In the genomic region with DNA sequence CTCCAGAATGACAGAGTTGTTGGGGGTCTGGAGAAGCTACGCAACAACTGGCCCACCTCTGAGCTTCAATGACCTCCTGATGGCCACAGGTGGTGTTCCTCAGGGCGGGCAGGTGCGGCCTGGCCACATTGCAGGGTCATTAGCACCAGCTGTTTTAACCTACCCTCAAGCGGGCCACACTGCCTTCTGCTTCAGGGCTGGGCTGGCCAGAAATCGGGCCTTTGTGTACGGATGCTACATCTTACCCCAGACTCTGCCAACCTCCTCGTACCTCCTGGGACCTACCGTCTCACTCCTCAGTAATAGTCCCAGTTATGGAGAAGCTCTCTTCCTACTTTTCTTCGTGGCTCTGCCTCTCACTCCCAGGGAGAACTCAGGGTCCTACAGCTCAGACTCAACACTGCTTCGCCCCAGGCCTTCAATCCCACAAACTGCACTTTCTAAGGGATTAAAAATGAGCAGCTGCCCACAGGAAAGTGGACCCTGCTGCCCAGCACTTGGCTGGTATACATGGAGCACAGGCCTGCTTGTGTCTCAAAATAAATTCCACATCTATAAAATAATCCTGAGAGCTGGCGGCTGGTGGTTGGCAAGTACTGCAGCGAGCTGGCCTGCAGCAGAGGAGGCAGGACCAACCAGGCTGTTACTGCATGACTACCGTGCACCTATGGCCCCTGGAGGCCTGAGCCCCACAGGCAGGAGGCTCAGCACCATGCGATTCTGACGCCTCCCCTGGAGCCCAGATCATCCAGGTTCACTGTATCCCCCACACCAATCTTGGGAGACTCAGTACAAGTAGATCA, we compare ENCODE assay signal across 24 cellular contexts.
DNase-seq lines count a peak whose midpoint lies in the region; ATAC-seq and TF ChIP-seq lines count a peak whose summit lies in the region.
"Had no signal": no experiment of that assay in that cellular context is flagged by ENCODE, and none has a peak within 500 bp of the region (broad histone marks: within the 10 kb centered on the region; RNA-seq: fewer than 3 reads in every experiment).

No MANE protein-coding gene starts in this region.

- H2BK120ac ChIP-seq in H9 (ENCODE audit: low read depth, low read length, poor library complexity, severe bottlenecking) (no peak overlapping the region), neuronal stem cell (ENCODE audit: low read depth, low read length) (no peak overlapping the region)

- H3K4me3 ChIP-seq in ascending aorta: no peak overlapping the region
- H3K4me3 ChIP-seq in neuronal stem cell (ENCODE audit: low read length in 2 of 2): no peak overlapping the region
- H3K4me3 ChIP-seq: A549, K562, MG63 had no signal

- no peaks in the 10 kb centered on the region for H3K36me3 ChIP-seq in ascending aorta
- H3K36me3 ChIP-seq in neuronal stem cell (replicated peaks in 1 of 2; ENCODE audit: control insufficient read depth in 2 of 2, insufficient read depth in 2 of 2, low read length in 2 of 2): no peaks in the 10 kb centered on the region
- H3K36me3 ChIP-seq: MG63 had no signal

- H3K18ac ChIP-seq in H9 (ENCODE audit: insufficient read length, low read depth, low read length): no peak overlapping the region
- peak overlapping the region; percentile 50 for H3K18ac ChIP-seq in neuronal stem cell (ENCODE audit: low read length)

- peaks cover 0 to 5% (median 4%) of the 10 kb centered on the region in 3 experiments; a peak in 4 of 7 replicates for H3K36me3 Mint-ChIP-seq in H9 (ENCODE audit: insufficient read depth in 1 of 3, low read depth in 3 of 3)
- H3K36me3 Mint-ChIP-seq: CD14-positive monocyte had no signal

- H3K27me3 ChIP-seq in H9 (ENCODE audit: insufficient read depth, low read length) (no peaks in the 10 kb centered on the region), ascending aorta (no peaks in the 10 kb centered on the region), neuronal stem cell (ENCODE audit: control insufficient read depth in 3 of 3, insufficient read depth in 3 of 3, low read depth in 1 of 3, low read length in 3 of 3) (no peaks in the 10 kb centered on the region)
- H3K27me3 ChIP-seq: MG63 had no signal

- no peaks in the 10 kb centered on the region for H3K23me2 ChIP-seq in H9 (ENCODE audit: insufficient read length, low read depth, low read length, poor library complexity, severe bottlenecking)

- TF ChIP-seq CTCF in H9 (conservative IDR thresholded peaks at IDR 0.05) (no peak), ascending aorta (IDR thresholded peaks at IDR 0.05) (no peak)

- H3K27ac ChIP-seq in H9 (ENCODE audit: insufficient read length, low read depth, low read length) (no peak overlapping the region), ascending aorta (peak overlapping the region; percentile 2 to 38), neuronal stem cell (replicated peaks; ENCODE audit: low read length) (no peak overlapping the region)
- H3K27ac ChIP-seq: A549, HL-60 had no signal

- H3K4ac ChIP-seq in H9 (ENCODE audit: low read depth, low read length): no peak overlapping the region
- no peak overlapping the region for H3K4ac ChIP-seq in neuronal stem cell (ENCODE audit: low read length)

- no peaks in the 10 kb centered on the region for H4K20me1 ChIP-seq in H9 (ENCODE audit: control insufficient read depth, insufficient read depth, insufficient read length)

- H3K4me1 Mint-ChIP-seq in H9: peaks cover 41 to 42% of the 10 kb centered on the region in 2 experiments
- H3K4me1 Mint-ChIP-seq: B cell had no signal

- H3K23ac ChIP-seq in H9 (ENCODE audit: insufficient read length, low read depth, low read length) (no peak overlapping the region), neuronal stem cell (ENCODE audit: low read depth, low read length, poor library complexity) (no peak overlapping the region)

- no peak overlapping the region for H2AK5ac ChIP-seq in H9 (ENCODE audit: insufficient read length, low read length)
- H2AK5ac ChIP-seq in neuronal stem cell (ENCODE audit: low read depth, low read length): peak overlapping the region; percentile 29

- peaks cover 2% of the 10 kb centered on the region for H3K27me3 Mint-ChIP-seq in H9 (ENCODE audit: low read depth)

- ATAC-seq in left ventricle myocardium superior (peak; percentile 71), HG02840 (IDR thresholded peaks at IDR 0.05; ENCODE audit: low FRiP score, unreplicated experiment) (no peak)
- ATAC-seq: A549, HepG2, K562 had no signal

- H2BK12ac ChIP-seq in H9 (ENCODE audit: insufficient read length, low read depth, low read length) (no peak overlapping the region), neuronal stem cell (ENCODE audit: low read length) (no peak overlapping the region)

- H3K4me1 ChIP-seq in H9 (ENCODE audit: insufficient read depth, low read length) (peaks cover 11% of the 10 kb centered on the region; the same call in 1 of the 2 replicates), ascending aorta (no peaks in the 10 kb centered on the region), neuronal stem cell (ENCODE audit: control insufficient read depth in 2 of 2, insufficient read depth in 1 of 2, low read depth in 1 of 2, low read length in 2 of 2) (peaks cover 4 to 18% of the 10 kb centered on the region in 2 donors)
- H3K4me1 ChIP-seq: A549 had no signal

- no peak overlapping the region for H3K56ac ChIP-seq in H9 (ENCODE audit: insufficient read length, low read depth, low read length)

- H3K9me3 Mint-ChIP-seq in H9: peaks cover 0 to 3% of the 10 kb centered on the region in 2 experiments; a peak in 3 of 5 replicates

- H4K5ac ChIP-seq in H9 (ENCODE audit: insufficient read length, low read depth, low read length): no peak overlapping the region

- H3K4me3 Mint-ChIP-seq in H9: no peak overlapping the region
- H3K4me3 Mint-ChIP-seq: B cell, CD14-positive monocyte had no signal

- H2BK20ac ChIP-seq in H9 (ENCODE audit: low read depth, low read length, poor library complexity, severe bottlenecking): no peak overlapping the region

- 0 out of 2 replicates have a peak overlapping the region, but pooled peaks have one; percentile 2 for H3K14ac ChIP-seq in H9 (ENCODE audit: insufficient read depth, low read length)
- no peak overlapping the region for H3K14ac ChIP-seq in neuronal stem cell (ENCODE audit: low read length)

- no peak overlapping the region for H3K9ac ChIP-seq in H9 (ENCODE audit: extremely low read depth, insufficient read length, low read length)
- no peak overlapping the region for H3K9ac ChIP-seq in neuronal stem cell (ENCODE audit: low read depth, low read length, poor library complexity)
- H3K9ac ChIP-seq: SK-N-SH had no signal

- H2BK5ac ChIP-seq in H9 (ENCODE audit: insufficient read length, low read length): no peak overlapping the region
- no peak overlapping the region for H2BK5ac ChIP-seq in neuronal stem cell (ENCODE audit: low read length)

- no peaks in the 10 kb centered on the region for H3K79me1 ChIP-seq in H9 (ENCODE audit: insufficient read depth, low read depth, low read length, poor library complexity, severe bottlenecking)
- no peaks in the 10 kb centered on the region for H3K79me1 ChIP-seq in neuronal stem cell (ENCODE audit: low read depth, low read length)

- no peak overlapping the region for H2AFZ ChIP-seq in H9 (ENCODE audit: low read length)
- H2AFZ ChIP-seq in neuronal stem cell (ENCODE audit: low read length): no peak overlapping the region

- no peak overlapping the region for H3K27ac Mint-ChIP-seq in H9
- H3K27ac Mint-ChIP-seq: B cell, CD14-positive monocyte had no signal

- no peaks in the 10 kb centered on the region for H3K9me3 ChIP-seq in H9 (ENCODE audit: control insufficient read depth, low read depth, low read length)
- no peaks in the 10 kb centered on the region for H3K9me3 ChIP-seq in ascending aorta
- H3K9me3 ChIP-seq in neuronal stem cell (replicated peaks in 1 of 2; ENCODE audit: control insufficient read depth in 2 of 2, insufficient read depth in 1 of 2, low read depth in 1 of 2, low read length in 2 of 2): no peaks in the 10 kb centered on the region
- H3K9me3 ChIP-seq: A549, MG63, SK-N-SH had no signal

- H4K91ac ChIP-seq in H9 (ENCODE audit: insufficient read length, low read depth, low read length): no peak overlapping the region
- no peak overlapping the region for H4K91ac ChIP-seq in neuronal stem cell (ENCODE audit: low read depth, low read length, poor library complexity)

- H3K4me2 ChIP-seq in H9 (ENCODE audit: insufficient read depth, insufficient read length, low read length) (no peak overlapping the region), neuronal stem cell (ENCODE audit: insufficient read depth, low read length, poor library complexity, severe bottlenecking) (no peak overlapping the region)
- H3K4me2 ChIP-seq: A549, SK-N-SH had no signal

- no peak overlapping the region for H3T11ph ChIP-seq in H9 (ENCODE audit: low read length)

- intact Hi-C loops in ascending aorta (cut with DNase I): no loop called here
- intact Hi-C loops in left ventricle myocardium superior (cut with micrococcal nuclease): no loop called here

- DNase-seq in H9 (no peak), ascending aorta (ENCODE audit: low spot score in 2 of 2) (no peak), left ventricle myocardium superior (peak; percentile 47), neuronal stem cell (ENCODE audit: low spot score) (no peak), NCI-H2029 treated with DMSO at 0.1 percent for 48 hours (lab: John Stamatoyannopoulos, UW) (no peak), D341Med (ENCODE audit: low spot score) (no peak)
- DNase-seq in stimulated activated CD4-positive, alpha-beta T cell treated with anti-CD3 and anti-CD28 coated beads, Interleukin-4, amount 100 ng/mL, for 1 hour: no peak
- DNase-seq: DMS79, MG63, NCI-H1092, NCI-H1436, NCI-H2029, NCI-H226, NCI-H524 treated with DMSO at 0.1 percent for 48 hours, NCI-H82, SHP77 treated with DMSO at 0.1 percent for 48 hours, SK-N-SH had no signal

- no peak overlapping the region for H4K8ac ChIP-seq in H9 (replicated peaks; ENCODE audit: insufficient read length, low read depth, low read length)
- no peak overlapping the region for H4K8ac ChIP-seq in neuronal stem cell (ENCODE audit: low read depth, low read length)

- WGBS in H9 (ENCODE audit: extremely low coverage, insufficient read length, low lambda C conversion rate): no CpG with 5 or more reads among the region's 15 CpGs
- WGBS in neuronal stem cell (ENCODE audit: extremely low coverage in 2 of 2, insufficient read length in 2 of 2, insufficient replicate concordance in 1 of 2), 2 donors: no CpG with 5 or more reads among the region's 15 CpGs

- H3K79me2 ChIP-seq in H9 (ENCODE audit: insufficient read depth, low read length): no peaks in the 10 kb centered on the region

- H2BK15ac ChIP-seq in H9 (ENCODE audit: low read depth, low read length): no peak overlapping the region
- H2BK15ac ChIP-seq in neuronal stem cell (ENCODE audit: low read length): peak overlapping the region; percentile 8

Comparison
In these comparisons a context has a peak if more than half of its experiments do, and no peak if none do; other contexts are left out.
1. H3K27ac ChIP-seq: peak in ascending aorta (2 of 2); none in H9 (single experiment) and neuronal stem cell (single experiment).